In genomic region chr7:106022193-106022821, GRCh38 we compare ENCODE assay signal across 7 cellular contexts. TPM values are rescaled to one million over a fixed set of nuclear protein-coding genes. Genes with fewer than 3 reads are reported as not detected.
DNase-seq lines count a peak whose midpoint lies in the region; ATAC-seq and TF ChIP-seq lines count a peak whose summit lies in the region.

No MANE protein-coding gene starts in this region.

- H2BK5ac ChIP-seq in trophoblast cell (ENCODE audit: low read depth, low read length, poor library complexity), result no peak overlapping the region

- H3K18ac ChIP-seq in trophoblast cell (ENCODE audit: low read length), result no peak overlapping the region

- H3K4me2 ChIP-seq in MM.1S (ENCODE audit: low read depth, low read length) (peak overlapping the region; percentile 21), trophoblast cell (ENCODE audit: low read length) (no peak overlapping the region)

- no peak overlapping the region; the same call in 1 of the 2 replicates for H3K27ac ChIP-seq in MM.1S (ENCODE audit: low read length)
- no peak overlapping the region for H3K27ac ChIP-seq in trophoblast cell (ENCODE audit: low read depth, low read length)

- ATAC-seq in GM21390 (IDR thresholded peaks at IDR 0.05; ENCODE audit: unreplicated experiment), result peak; percentile 86

- H3K4ac ChIP-seq in trophoblast cell (ENCODE audit: low read depth, low read length), result no peak overlapping the region

- H4K12ac ChIP-seq in trophoblast cell (ENCODE audit: low read depth, low read length), result no peak overlapping the region

- H3K9me3 ChIP-seq in MM.1S (replicated peaks; ENCODE audit: insufficient read depth, low read length) (no peaks in the 10 kb centered on the region), trophoblast cell (ENCODE audit: insufficient read depth, low read depth, low read length) (peaks cover 2% of the 10 kb centered on the region)

- H4K8ac ChIP-seq in trophoblast cell (ENCODE audit: low read depth, low read length), result no peak overlapping the region

- H3K4me1 ChIP-seq in MM.1S (ENCODE audit: low read length) (peaks cover 35% of the 10 kb centered on the region), trophoblast cell (ENCODE audit: control insufficient read depth in 1 of 2, insufficient read depth in 2 of 2, low read length in 2 of 2) (peaks cover 12 to 15% of the 10 kb centered on the region in 2 experiments)

- DNase-seq in MM.1S (peak; percentile 88), activated T-cell treated with anti-CD3 and anti-CD28 coated beads for 24 hours (ENCODE audit: low read depth) (peak; percentile 36), trophoblast cell (peak; percentile 90 to 95), kidney tubule cell (ENCODE audit: low spot score) (no peak), amniotic stem cell (lab: John Stamatoyannopoulos, UW) (no peak), SHP77 treated with DMSO at 0.1 percent for 48 hours (lab: John Stamatoyannopoulos, UW) (no peak)

- H3K4me3 ChIP-seq in MM.1S (ENCODE audit: low read length) (no peak overlapping the region), trophoblast cell (ENCODE audit: low read depth, low read length) (no peak overlapping the region)

- H3K9me2 ChIP-seq in MM.1S (replicated peaks; ENCODE audit: insufficient read depth, low read length), result no peaks in the 10 kb centered on the region

- no peak overlapping the region for H4K91ac ChIP-seq in trophoblast cell (ENCODE audit: low read depth, low read length)

- H3K27me3 ChIP-seq in MM.1S (replicated peaks; ENCODE audit: insufficient read depth, low read length) (0 out of 2 replicates have a peak, but pooled peaks cover 2% of the 10 kb centered on the region), trophoblast cell (ENCODE audit: insufficient read depth, low read length) (no peaks in the 10 kb centered on the region)

- H2BK120ac ChIP-seq in trophoblast cell (ENCODE audit: insufficient read depth, low read length, poor library complexity), result no peak overlapping the region

- H2BK12ac ChIP-seq in trophoblast cell (ENCODE audit: low read length), result no peak overlapping the region

- H3F3A ChIP-seq in MM.1S (ENCODE audit: insufficient read depth, low read length), result peaks cover 10% of the 10 kb centered on the region

- no peaks in the 10 kb centered on the region for H3K79me1 ChIP-seq in trophoblast cell (ENCODE audit: low read length)

- H2AFZ ChIP-seq in MM.1S (ENCODE audit: low read length) (no peak overlapping the region), trophoblast cell (ENCODE audit: insufficient read depth, low read length, poor library complexity) (no peak overlapping the region)

- no peak overlapping the region for H3K23ac ChIP-seq in trophoblast cell (ENCODE audit: low read length)

- WGBS in trophoblast cell (ENCODE audit: extremely low coverage, insufficient coverage, insufficient read length), result no CpG with 5 or more reads among the region's 8 CpGs

- no peak overlapping the region for H3K14ac ChIP-seq in trophoblast cell (ENCODE audit: low read length)

- TF ChIP-seq CTCF in MM.1S (IDR thresholded peaks at IDR 0.05; ENCODE audit: low read length), result no peak

- H3K36me3 ChIP-seq in MM.1S (replicated peaks; ENCODE audit: insufficient read depth, low read length) (no peaks in the 10 kb centered on the region), trophoblast cell (ENCODE audit: control insufficient read depth in 1 of 2, insufficient read depth in 2 of 2, low read length in 2 of 2) (no peaks in the 10 kb centered on the region)

- no peak overlapping the region for H2AK5ac ChIP-seq in trophoblast cell (ENCODE audit: low read length)

- H3K9ac ChIP-seq in MM.1S (ENCODE audit: low read length), result no peak overlapping the region
- no peak overlapping the region for H3K9ac ChIP-seq in trophoblast cell (ENCODE audit: low read length)

- no peaks in the 10 kb centered on the region for H4K20me1 ChIP-seq in MM.1S (ENCODE audit: insufficient read depth, low read length)

- H3K79me2 ChIP-seq in MM.1S (ENCODE audit: low read length) (no peaks in the 10 kb centered on the region), trophoblast cell (ENCODE audit: control insufficient read depth, insufficient read depth, low read length, poor library complexity) (no peaks in the 10 kb centered on the region)

RNA-seq across cellular contexts. Expression of gene CDHR3, which starts 59.2 kb away (rescaled TPM):
- polyA plus RNA-seq in trophoblast cell (2013), result 0.60 and 0.82 TPM in 2 replicates

Comparison
In these comparisons a context has a peak if more than half of its experiments do, and no peak if none do; other contexts are left out.
1. DNase-seq: peak in MM.1S (single experiment), activated T-cell treated with anti-CD3 and anti-CD28 coated beads for 24 hours (single experiment) and trophoblast cell (2 of 2); none in kidney tubule cell (single experiment), amniotic stem cell (single experiment) and SHP77 treated with DMSO at 0.1 percent for 48 hours (single experiment).